Comparison of ENCODE assay signal across 2 cellular contexts in the genomic region with DNA sequence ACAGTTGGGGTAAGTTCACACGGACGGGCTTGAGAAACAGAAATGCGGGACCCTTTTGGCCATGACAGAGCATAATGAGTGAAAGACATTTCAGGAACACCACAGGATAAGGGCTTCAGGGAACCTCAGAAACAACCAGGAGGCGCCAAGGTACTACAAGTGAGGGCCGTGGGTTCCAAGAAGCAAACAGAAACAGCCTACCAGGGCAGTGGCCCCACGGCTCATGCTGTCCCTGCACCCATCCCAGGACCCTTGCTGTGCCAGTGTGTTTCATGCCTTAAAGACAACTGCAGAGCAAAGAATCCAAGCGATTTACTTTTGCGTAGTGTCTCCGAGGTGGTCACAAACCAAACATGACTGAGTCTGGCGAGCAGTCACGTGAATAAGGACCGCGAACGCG.
TF ChIP-seq lines count a peak whose summit lies in the region.

No MANE protein-coding gene starts in this region.

TF ChIP-seq in Ishikawa, 13 proteins besides CTCF, POLR2A, EP300 and RAD21 (continued from another document):
- TF ChIP-seq, protein P1, sequence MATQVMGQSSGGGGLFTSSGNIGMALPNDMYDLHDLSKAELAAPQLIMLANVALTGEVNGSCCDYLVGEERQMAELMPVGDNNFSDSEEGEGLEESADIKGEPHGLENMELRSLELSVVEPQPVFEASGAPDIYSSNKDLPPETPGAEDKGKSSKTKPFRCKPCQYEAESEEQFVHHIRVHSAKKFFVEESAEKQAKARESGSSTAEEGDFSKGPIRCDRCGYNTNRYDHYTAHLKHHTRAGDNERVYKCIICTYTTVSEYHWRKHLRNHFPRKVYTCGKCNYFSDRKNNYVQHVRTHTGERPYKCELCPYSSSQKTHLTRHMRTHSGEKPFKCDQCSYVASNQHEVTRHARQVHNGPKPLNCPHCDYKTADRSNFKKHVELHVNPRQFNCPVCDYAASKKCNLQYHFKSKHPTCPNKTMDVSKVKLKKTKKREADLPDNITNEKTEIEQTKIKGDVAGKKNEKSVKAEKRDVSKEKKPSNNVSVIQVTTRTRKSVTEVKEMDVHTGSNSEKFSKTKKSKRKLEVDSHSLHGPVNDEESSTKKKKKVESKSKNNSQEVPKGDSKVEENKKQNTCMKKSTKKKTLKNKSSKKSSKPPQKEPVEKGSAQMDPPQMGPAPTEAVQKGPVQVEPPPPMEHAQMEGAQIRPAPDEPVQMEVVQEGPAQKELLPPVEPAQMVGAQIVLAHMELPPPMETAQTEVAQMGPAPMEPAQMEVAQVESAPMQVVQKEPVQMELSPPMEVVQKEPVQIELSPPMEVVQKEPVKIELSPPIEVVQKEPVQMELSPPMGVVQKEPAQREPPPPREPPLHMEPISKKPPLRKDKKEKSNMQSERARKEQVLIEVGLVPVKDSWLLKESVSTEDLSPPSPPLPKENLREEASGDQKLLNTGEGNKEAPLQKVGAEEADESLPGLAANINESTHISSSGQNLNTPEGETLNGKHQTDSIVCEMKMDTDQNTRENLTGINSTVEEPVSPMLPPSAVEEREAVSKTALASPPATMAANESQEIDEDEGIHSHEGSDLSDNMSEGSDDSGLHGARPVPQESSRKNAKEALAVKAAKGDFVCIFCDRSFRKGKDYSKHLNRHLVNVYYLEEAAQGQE (IDR thresholded peaks at IDR 0.05; ENCODE audit: low read depth), result no peak
- no peak for TF ChIP-seq FOXM1 (IDR thresholded peaks at IDR 0.05; ENCODE audit: borderline replicate concordance, low read depth)
- TF ChIP-seq, protein P2, sequence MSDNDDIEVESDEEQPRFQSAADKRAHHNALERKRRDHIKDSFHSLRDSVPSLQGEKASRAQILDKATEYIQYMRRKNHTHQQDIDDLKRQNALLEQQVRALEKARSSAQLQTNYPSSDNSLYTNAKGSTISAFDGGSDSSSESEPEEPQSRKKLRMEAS (IDR thresholded peaks at IDR 0.05), result no peak

TF ChIP-seq in K562, 482 proteins besides CTCF, POLR2A, EP300 and RAD21 (continued from another document):
- TF ChIP-seq, protein P3, sequence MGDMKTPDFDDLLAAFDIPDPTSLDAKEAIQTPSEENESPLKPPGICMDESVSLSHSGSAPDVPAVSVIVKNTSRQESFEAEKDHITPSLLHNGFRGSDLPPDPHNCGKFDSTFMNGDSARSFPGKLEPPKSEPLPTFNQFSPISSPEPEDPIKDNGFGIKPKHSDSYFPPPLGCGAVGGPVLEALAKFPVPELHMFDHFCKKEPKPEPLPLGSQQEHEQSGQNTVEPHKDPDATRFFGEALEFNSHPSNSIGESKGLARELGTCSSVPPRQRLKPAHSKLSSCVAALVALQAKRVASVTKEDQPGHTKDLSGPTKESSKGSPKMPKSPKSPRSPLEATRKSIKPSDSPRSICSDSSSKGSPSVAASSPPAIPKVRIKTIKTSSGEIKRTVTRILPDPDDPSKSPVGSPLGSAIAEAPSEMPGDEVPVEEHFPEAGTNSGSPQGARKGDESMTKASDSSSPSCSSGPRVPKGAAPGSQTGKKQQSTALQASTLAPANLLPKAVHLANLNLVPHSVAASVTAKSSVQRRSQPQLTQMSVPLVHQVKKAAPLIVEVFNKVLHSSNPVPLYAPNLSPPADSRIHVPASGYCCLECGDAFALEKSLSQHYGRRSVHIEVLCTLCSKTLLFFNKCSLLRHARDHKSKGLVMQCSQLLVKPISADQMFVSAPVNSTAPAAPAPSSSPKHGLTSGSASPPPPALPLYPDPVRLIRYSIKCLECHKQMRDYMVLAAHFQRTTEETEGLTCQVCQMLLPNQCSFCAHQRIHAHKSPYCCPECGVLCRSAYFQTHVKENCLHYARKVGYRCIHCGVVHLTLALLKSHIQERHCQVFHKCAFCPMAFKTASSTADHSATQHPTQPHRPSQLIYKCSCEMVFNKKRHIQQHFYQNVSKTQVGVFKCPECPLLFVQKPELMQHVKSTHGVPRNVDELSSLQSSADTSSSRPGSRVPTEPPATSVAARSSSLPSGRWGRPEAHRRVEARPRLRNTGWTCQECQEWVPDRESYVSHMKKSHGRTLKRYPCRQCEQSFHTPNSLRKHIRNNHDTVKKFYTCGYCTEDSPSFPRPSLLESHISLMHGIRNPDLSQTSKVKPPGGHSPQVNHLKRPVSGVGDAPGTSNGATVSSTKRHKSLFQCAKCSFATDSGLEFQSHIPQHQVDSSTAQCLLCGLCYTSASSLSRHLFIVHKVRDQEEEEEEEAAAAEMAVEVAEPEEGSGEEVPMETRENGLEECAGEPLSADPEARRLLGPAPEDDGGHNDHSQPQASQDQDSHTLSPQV (IDR thresholded peaks at IDR 0.05), result no peak
- no peak for TF ChIP-seq MAFG (tag; conservative IDR thresholded peaks at IDR 0.05)
- TF ChIP-seq ILK (tag; IDR thresholded peaks at IDR 0.05; ENCODE audit: borderline replicate concordance, low read depth), result no peak
- no peak for TF ChIP-seq TOE1 (IDR thresholded peaks at IDR 0.05; ENCODE audit: borderline replicate concordance)
- no peak for TF ChIP-seq TOE1 (CRISPR knock-in tag; IDR thresholded peaks at IDR 0.05; ENCODE audit: borderline replicate concordance, low read depth)
- no peak for TF ChIP-seq NFIC (IDR thresholded peaks at IDR 0.05)
